ENCODE assay signal across 1 cellular context in genomic region chr7:31327071-31327470, GRCh38.
TF ChIP-seq lines count a peak whose summit lies in the region.

No MANE protein-coding gene starts in this region.

TF ChIP-seq in WTC11, 78 proteins besides CTCF, POLR2A, EP300 and RAD21 (continued from another document):
- TF ChIP-seq ZNF425 (CRISPR knock-in tag; conservative IDR thresholded peaks at IDR 0.05) (no peak), CBFB (CRISPR knock-in tag; IDR thresholded peaks at IDR 0.05; ENCODE audit: low read depth) (no peak), ARID4B (CRISPR knock-in tag; IDR thresholded peaks at IDR 0.05; ENCODE audit: borderline replicate concordance) (no peak), ZNF317 (CRISPR knock-in tag; IDR thresholded peaks at IDR 0.05; ENCODE audit: borderline replicate concordance, low read depth) (no peak), IRF1 (CRISPR knock-in tag; IDR thresholded peaks at IDR 0.05) (no peak), PRDM15 (CRISPR knock-in tag; IDR thresholded peaks at IDR 0.05) (no peak), AFF4 (CRISPR knock-in tag; IDR thresholded peaks at IDR 0.05; ENCODE audit: borderline replicate concordance) (no peak), ELF4 (CRISPR knock-in tag; IDR thresholded peaks at IDR 0.05; ENCODE audit: low read depth) (no peak), ETV6 (CRISPR knock-in tag; IDR thresholded peaks at IDR 0.05) (no peak)
